Comparison of ENCODE assay signal across 20 cellular contexts in the genomic region with DNA sequence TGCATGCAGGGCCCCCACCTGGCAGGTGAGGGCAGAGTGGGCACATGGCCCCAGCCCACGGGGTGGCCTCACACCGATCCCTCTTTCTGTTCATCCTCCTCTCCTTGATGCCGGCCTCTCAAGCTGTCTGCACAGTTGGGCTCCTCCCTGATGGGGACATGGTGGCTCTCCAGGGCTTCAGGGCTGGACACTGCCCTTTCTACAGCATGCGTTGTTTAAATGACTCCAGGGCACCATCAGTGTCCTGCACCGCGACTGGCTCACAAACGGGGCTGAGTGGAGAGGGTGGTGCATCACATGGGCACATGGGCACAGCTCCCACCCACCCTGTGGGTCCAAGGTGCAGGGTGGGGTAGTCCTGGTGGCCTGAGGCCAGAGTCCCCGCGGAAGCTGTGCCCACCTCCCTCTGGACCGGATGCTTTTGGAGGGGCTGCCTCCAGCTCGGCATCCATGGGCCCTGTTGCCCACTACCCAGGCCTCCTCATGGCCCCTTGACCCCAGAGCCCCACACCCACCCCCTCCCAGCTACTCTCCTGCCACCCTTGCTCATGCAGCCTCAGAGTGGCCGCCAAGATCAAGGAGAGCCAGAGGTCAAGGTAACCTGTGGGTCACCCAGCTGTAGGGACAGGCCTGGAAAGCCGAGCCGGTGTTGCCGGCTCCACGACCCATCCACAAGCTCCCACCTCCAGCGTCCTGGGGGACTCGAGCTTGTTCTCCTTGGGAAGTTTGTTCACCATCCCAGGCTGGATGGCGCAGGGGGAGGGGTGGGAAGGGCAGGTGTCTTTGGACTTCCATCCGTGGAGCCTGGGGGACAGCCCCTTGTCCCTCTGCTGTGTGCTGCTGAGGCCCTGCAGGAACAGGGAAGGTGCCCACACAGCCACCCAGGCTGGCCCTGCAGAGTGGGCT. TPM values are rescaled to one million over a fixed set of nuclear protein-coding genes. Genes with fewer than 3 reads are reported as not detected.
DNase-seq lines count a peak whose midpoint lies in the region; ATAC-seq and TF ChIP-seq lines count a peak whose summit lies in the region.
"Had no signal": no experiment of that assay in that cellular context is flagged by ENCODE, and none has a peak within 500 bp of the region (broad histone marks: within the 10 kb centered on the region; RNA-seq: fewer than 3 reads in every experiment).

No MANE protein-coding gene starts in this region.

- peak; percentile 9 for DNase-seq in activated CD8-positive, alpha-beta memory T cell treated with anti-CD3 and anti-CD28 coated beads, Interleukin-2, amount 50 U/mL, for 4 hours
- DNase-seq in activated CD8-positive, alpha-beta memory T cell treated with anti-CD3 and anti-CD28 coated beads, Interleukin-2, amount 10 ng/mL, durations not matched to agents 7 days and 5 days: no peak
- no peak for DNase-seq in memory B cell (ENCODE audit: low spot score in 2 of 2)
- peak; percentile 5 for DNase-seq in transverse colon
- no peak for DNase-seq in HuH-7.5 (ENCODE audit: low spot score)
- no peak for DNase-seq in NAMALWA (ENCODE audit: low spot score)
- DNase-seq in C1 segment of cervical spinal cord (lab: John Stamatoyannopoulos, UW): no peak
- DNase-seq: activated CD4-positive, alpha-beta T cell treated with anti-CD3 and anti-CD28 coated beads, Interleukin-2, amount 50 U/mL, for 4 hours; activated T-cell treated with anti-CD3 and anti-CD28 coated beads, Interleukin-2, amount 50 U/mL, for 24 hours; effector CD8-positive, alpha-beta T cell; islet precursor cell; NCI-H2171 treated with DMSO at 0.1 percent for 48 hours; NCI-H774; stimulated activated CD4-positive, alpha-beta T cell treated with anti-CD3 and anti-CD28 coated beads, Interleukin-12 subunit alpha, Interleukin-12 subunit beta, amount 100 ng/mL, for 4 hours; stimulated activated naive B cell treated with anti-CD40 and anti-IgM and Interleukin-4, amounts not matched to agents 10 μg/mL and 1 μg/mL and 100 μg/mL, for 72 hours; trophoblast cell had no signal

- TF ChIP-seq CTCF in transverse colon (IDR thresholded peaks at IDR 0.05): no peak

- no peaks in the 10 kb centered on the region for H3K9me3 Mint-ChIP-seq in activated CD8-positive, alpha-beta memory T cell treated with anti-CD3 and anti-CD28 coated beads, Interleukin-2, amount 10 ng/mL, durations not matched to agents 7 days and 5 days (ENCODE audit: low read depth)
- H3K9me3 Mint-ChIP-seq in dendritic cell treated with granulocyte-macrophage colony-stimulating factor and Interleukin-4, amounts not matched to agents 40 ng/mL and 50 ng/mL, for 4 days: no peaks in the 10 kb centered on the region
- H3K9me3 Mint-ChIP-seq in memory B cell: no peaks in the 10 kb centered on the region
- H3K9me3 Mint-ChIP-seq: activated naive CD4-positive, alpha-beta T cell treated with anti-CD3 and anti-CD28 coated beads, Interleukin-2, amount 50 U/mL, for 72 hours; activated T-cell treated with anti-CD3 and anti-CD28 coated beads, Interleukin-2, amount 50 U/mL, for 24 hours; CD8-positive, alpha-beta T cell had no signal

- WGBS in transverse colon (ENCODE audit: low coverage in 1 of 2), 2 donors: 68% methylated on average over 20 of the region's 20 CpGs; no CpG with 5 or more reads in 1 of the 2 donors

- no peak overlapping the region for H3K27ac ChIP-seq in transverse colon

- no peak overlapping the region for H3K4me3 Mint-ChIP-seq in activated CD8-positive, alpha-beta memory T cell treated with anti-CD3 and anti-CD28 coated beads, Interleukin-2, amount 10 ng/mL, durations not matched to agents 7 days and 5 days
- H3K4me3 Mint-ChIP-seq in dendritic cell treated with granulocyte-macrophage colony-stimulating factor and Interleukin-4, amounts not matched to agents 40 ng/mL and 50 ng/mL, for 4 days: no peak overlapping the region
- H3K4me3 Mint-ChIP-seq in memory B cell: no peak overlapping the region
- H3K4me3 Mint-ChIP-seq: activated T-cell treated with anti-CD3 and anti-CD28 coated beads, Interleukin-2, amount 50 U/mL, for 24 hours; CD8-positive, alpha-beta T cell; stimulated activated naive B cell treated with anti-CD40 and anti-IgM and Interleukin-4, amounts not matched to agents 10 μg/mL and 1 μg/mL and 100 μg/mL, for 72 hours had no signal

- in situ Hi-C loops in transverse colon (cut with MboI; ENCODE audit: low pct_ligation_motif_present in 1 of 4, low pct_unique_long_range_greater_than_20kb in 1 of 4, low sequenced_read_pairs in 3 of 4): no loop called here

- H3K36me3 ChIP-seq in transverse colon: no peaks in the 10 kb centered on the region

- H3K27me3 ChIP-seq in transverse colon: peaks cover 22% of the 10 kb centered on the region

- TF ChIP-seq EP300 in transverse colon (IDR thresholded peaks at IDR 0.05; ENCODE audit: low read depth): no peak

- no peaks in the 10 kb centered on the region for H3K4me1 Mint-ChIP-seq in activated CD8-positive, alpha-beta memory T cell treated with anti-CD3 and anti-CD28 coated beads, Interleukin-2, amount 10 ng/mL, durations not matched to agents 7 days and 5 days
- H3K4me1 Mint-ChIP-seq in dendritic cell treated with granulocyte-macrophage colony-stimulating factor and Interleukin-4, amounts not matched to agents 40 ng/mL and 50 ng/mL, for 4 days (ENCODE audit: low read depth): peaks cover 48% of the 10 kb centered on the region
- H3K4me1 Mint-ChIP-seq in memory B cell: peaks cover 9% of the 10 kb centered on the region

- H3K36me3 Mint-ChIP-seq in activated CD8-positive, alpha-beta memory T cell treated with anti-CD3 and anti-CD28 coated beads, Interleukin-2, amount 10 ng/mL, durations not matched to agents 7 days and 5 days: no peaks in the 10 kb centered on the region
- H3K36me3 Mint-ChIP-seq in dendritic cell treated with granulocyte-macrophage colony-stimulating factor and Interleukin-4, amounts not matched to agents 40 ng/mL and 50 ng/mL, for 4 days (ENCODE audit: low read depth): no peaks in the 10 kb centered on the region
- no peaks in the 10 kb centered on the region for H3K36me3 Mint-ChIP-seq in memory B cell
- H3K36me3 Mint-ChIP-seq: activated naive CD4-positive, alpha-beta T cell treated with anti-CD3 and anti-CD28 coated beads, Interleukin-2, amount 50 U/mL, for 72 hours; CD8-positive, alpha-beta T cell had no signal

- peaks cover 5% of the 10 kb centered on the region for H3K27me3 Mint-ChIP-seq in activated CD8-positive, alpha-beta memory T cell treated with anti-CD3 and anti-CD28 coated beads, Interleukin-2, amount 10 ng/mL, durations not matched to agents 7 days and 5 days
- peaks cover 39% of the 10 kb centered on the region for H3K27me3 Mint-ChIP-seq in dendritic cell treated with granulocyte-macrophage colony-stimulating factor and Interleukin-4, amounts not matched to agents 40 ng/mL and 50 ng/mL, for 4 days
- H3K27me3 Mint-ChIP-seq in memory B cell: peaks cover 12% of the 10 kb centered on the region

- ATAC-seq in activated CD8-positive, alpha-beta memory T cell treated with anti-CD3 and anti-CD28 coated beads, Interleukin-2, amount 10 ng/mL, durations not matched to agents 7 days and 5 days: no peak
- ATAC-seq in memory B cell (ENCODE audit: low read depth): no peak
- ATAC-seq: activated naive CD4-positive, alpha-beta T cell treated with anti-CD3 and anti-CD28 coated beads, Interleukin-2, amount 50 U/mL, for 72 hours; CD8-positive, alpha-beta T cell; Panc1; stimulated activated naive B cell treated with anti-CD40 and anti-IgM and Interleukin-4, amounts not matched to agents 10 μg/mL and 1 μg/mL and 100 μg/mL, for 72 hours had no signal

- CTCF ChIA-PET in activated CD8-positive, alpha-beta memory T cell treated with anti-CD3 and anti-CD28 coated beads, Interleukin-2, amount 10 ng/mL, durations not matched to agents 7 days and 5 days (lab: Charles Lee): no interaction called here

- intact Hi-C loops in dendritic cell treated with granulocyte-macrophage colony-stimulating factor and Interleukin-4, amounts not matched to agents 40 ng/mL and 50 ng/mL, for 4 days (cut with micrococcal nuclease): loop anchor here (5.0 kb wide), 1 partner anchor 74 kb away; no protein-coding TSS in a partner anchor
- intact Hi-C loops in transverse colon (cut with DNase I; ENCODE audit: low total_unique reads): loop anchor here (5.0 kb wide), 1 partner anchor 861 kb away; no protein-coding TSS in a partner anchor

- peaks cover 12 to 29% (median 13%) of the 10 kb centered on the region in 4 donors for H3K4me1 ChIP-seq in transverse colon

- TF ChIP-seq POLR2A in transverse colon (IDR thresholded peaks at IDR 0.05): no peak

- H3K4me3 ChIP-seq in transverse colon: no peak overlapping the region

- H3K27ac Mint-ChIP-seq in activated CD8-positive, alpha-beta memory T cell treated with anti-CD3 and anti-CD28 coated beads, Interleukin-2, amount 10 ng/mL, durations not matched to agents 7 days and 5 days: no peak overlapping the region
- peak overlapping the region; percentile 60 for H3K27ac Mint-ChIP-seq in dendritic cell treated with granulocyte-macrophage colony-stimulating factor and Interleukin-4, amounts not matched to agents 40 ng/mL and 50 ng/mL, for 4 days
- peak overlapping the region; percentile 71 for H3K27ac Mint-ChIP-seq in memory B cell
- H3K27ac Mint-ChIP-seq: activated naive CD4-positive, alpha-beta T cell treated with anti-CD3 and anti-CD28 coated beads, Interleukin-2, amount 50 U/mL, for 72 hours; activated T-cell treated with anti-CD3 and anti-CD28 coated beads, Interleukin-2, amount 50 U/mL, for 24 hours; CD8-positive, alpha-beta T cell; stimulated activated naive B cell treated with anti-CD40 and anti-IgM and Interleukin-4, amounts not matched to agents 10 μg/mL and 1 μg/mL and 100 μg/mL, for 72 hours had no signal

- H3K9me3 ChIP-seq in transverse colon: no peaks in the 10 kb centered on the region

RNA-seq across cellular contexts. Expression of a gene that starts 12.3 kb away (rescaled TPM):
- total RNA-seq in activated CD8-positive, alpha-beta memory T cell treated with anti-CD3 and anti-CD28 coated beads, Interleukin-2, amount 10 ng/mL, durations not matched to agents 7 days and 5 days: 1 to 10 TPM; 3.6 to 4.6 TPM
- total RNA-seq in transverse colon: 10 to 100 TPM in 3 of 4 donors, 1 to 10 TPM in 1; 8.2 to 65.5 (median 30.0) TPM

Comparison
In these comparisons a context has a peak if more than half of its experiments do, and no peak if none do; other contexts are left out.
1. DNase-seq: peak in activated CD8-positive, alpha-beta memory T cell treated with anti-CD3 and anti-CD28 coated beads, Interleukin-2, amount 50 U/mL, for 4 hours (single experiment) and transverse colon (single experiment); none in activated CD8-positive, alpha-beta memory T cell treated with anti-CD3 and anti-CD28 coated beads, Interleukin-2, amount 10 ng/mL, durations not matched to agents 7 days and 5 days (single experiment), memory B cell (0 of 2), HuH-7.5 (single experiment), NAMALWA (single experiment) and C1 segment of cervical spinal cord (0 of 14).